9 cellular contexts compared by ENCODE assay signal in the genomic region with DNA sequence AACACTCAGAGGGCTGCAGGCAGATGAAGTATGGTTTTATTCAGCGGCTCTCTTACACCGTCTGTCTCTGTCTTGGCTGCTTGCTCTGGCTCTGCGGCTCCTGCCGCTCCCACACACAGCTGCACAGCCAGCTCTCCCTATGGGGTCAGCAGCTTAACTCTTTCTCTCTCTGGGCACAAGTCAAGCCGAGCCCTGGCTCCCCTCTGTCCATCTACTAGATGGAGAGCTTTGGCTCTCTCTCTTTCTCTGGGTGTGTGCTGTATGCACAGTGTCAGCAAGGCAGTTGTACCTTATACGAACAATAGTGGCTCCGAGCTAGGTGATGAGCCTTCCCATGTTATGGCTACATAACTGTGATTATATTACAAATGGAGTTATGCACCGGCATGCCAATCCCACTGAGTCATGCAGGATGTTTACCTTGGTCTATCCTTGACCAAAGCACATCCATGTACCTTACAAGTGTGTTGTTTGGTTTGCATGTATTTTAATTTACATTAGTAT. TPM values are rescaled to one million over a fixed set of nuclear protein-coding genes. Genes with fewer than 3 reads are reported as not detected.
DNase-seq lines count a peak whose midpoint lies in the region; ATAC-seq and TF ChIP-seq lines count a peak whose summit lies in the region.
"Had no signal": no experiment of that assay in that cellular context is flagged by ENCODE, and none has a peak within 500 bp of the region (broad histone marks: within the 10 kb centered on the region; RNA-seq: fewer than 3 reads in every experiment).

No MANE protein-coding gene starts in this region.

- H3K27me3 ChIP-seq in right atrium auricular region (no peaks in the 10 kb centered on the region), gastrocnemius medialis (no peaks in the 10 kb centered on the region)

- no peaks in the 10 kb centered on the region for H3K4me1 Mint-ChIP-seq in activated CD8-positive, alpha-beta T cell treated with anti-CD3 and anti-CD28 coated beads for 36 hours (ENCODE audit: low read depth)

- no peaks in the 10 kb centered on the region for H3K36me3 Mint-ChIP-seq in activated CD8-positive, alpha-beta T cell treated with anti-CD3 and anti-CD28 coated beads for 36 hours (ENCODE audit: low read depth)

- H3K36me3 ChIP-seq in right atrium auricular region (no peaks in the 10 kb centered on the region), gastrocnemius medialis (no peaks in the 10 kb centered on the region)

- no peaks in the 10 kb centered on the region for H3K9me3 Mint-ChIP-seq in activated CD8-positive, alpha-beta T cell treated with anti-CD3 and anti-CD28 coated beads for 36 hours

- TF ChIP-seq CTCF in HFF-Myc (IDR thresholded peaks at IDR 0.05; ENCODE audit: low read depth, low read length, missing control alignments): no peak
- TF ChIP-seq CTCF in right atrium auricular region (IDR thresholded peaks at IDR 0.05): no peak
- no peak for TF ChIP-seq CTCF in gastrocnemius medialis (IDR thresholded peaks at IDR 0.05 in 4 of 5, conservative IDR thresholded peaks at IDR 0.05 in 1 of 5)
- no peak for TF ChIP-seq CTCF in activated CD8-positive, alpha-beta T cell treated with anti-CD3 and anti-CD28 coated beads for 36 hours (IDR thresholded peaks at IDR 0.05)

- DNase-seq in HFF-Myc (ENCODE audit: extremely low read depth, low read depth) (peak; percentile 50), amniotic epithelial cell (ENCODE audit: low read depth) (peak; percentile 92), right atrium auricular region (ENCODE audit: low spot score) (no peak), gastrocnemius medialis (no peak), DMS79 (lab: John Stamatoyannopoulos, UW) (no peak), NCI-H1105 (lab: John Stamatoyannopoulos, UW) (no peak), NCI-H748 (lab: John Stamatoyannopoulos, UW; ENCODE audit: unreplicated experiment) (no peak)
- no peak for DNase-seq in activated CD8-positive, alpha-beta T cell treated with anti-CD3 and anti-CD28 coated beads for 36 hours
- DNase-seq: NCI-H1417 treated with DMSO at 0.1 percent for 48 hours had no signal

- H3K27ac Mint-ChIP-seq in activated CD8-positive, alpha-beta T cell treated with anti-CD3 and anti-CD28 coated beads for 36 hours: no peak overlapping the region

- ATAC-seq in gastrocnemius medialis: no peak
- ATAC-seq in activated CD8-positive, alpha-beta T cell treated with anti-CD3 and anti-CD28 coated beads for 36 hours: no peak

- no peak for TF ChIP-seq POLR2A in gastrocnemius medialis (IDR thresholded peaks at IDR 0.05)

- intact Hi-C loops in gastrocnemius medialis (cut with DNase I; ENCODE audit: low total_unique reads): loop anchor here (5.0 kb wide), 1 partner anchor 63 kb away; no protein-coding TSS in a partner anchor
- intact Hi-C loops in activated CD8-positive, alpha-beta T cell treated with anti-CD3 and anti-CD28 coated beads for 36 hours (cut with micrococcal nuclease): no loop called here

- H3K9me3 ChIP-seq in right atrium auricular region (no peaks in the 10 kb centered on the region), gastrocnemius medialis (no peaks in the 10 kb centered on the region)

- H3K4me1 ChIP-seq in right atrium auricular region: peaks cover 0 to 30% of the 10 kb centered on the region in 2 donors
- peaks cover 32 to 41% of the 10 kb centered on the region in 2 donors for H3K4me1 ChIP-seq in gastrocnemius medialis

- H3K4me3 ChIP-seq in HFF-Myc (replicated peaks; ENCODE audit: low read depth, low read length): no peak overlapping the region
- no peak overlapping the region for H3K4me3 ChIP-seq in right atrium auricular region
- H3K4me3 ChIP-seq in gastrocnemius medialis: no peak overlapping the region

- no peaks in the 10 kb centered on the region for H3K27me3 Mint-ChIP-seq in activated CD8-positive, alpha-beta T cell treated with anti-CD3 and anti-CD28 coated beads for 36 hours

- CTCF ChIA-PET in activated CD8-positive, alpha-beta T cell treated with anti-CD3 and anti-CD28 coated beads for 36 hours (lab: Charles Lee): interaction anchor here (1.1 kb wide), 2 partner anchors 32 to 342 kb away, joined by 3 to 4 read pairs; no protein-coding TSS in a partner anchor

- H3K27ac ChIP-seq in right atrium auricular region (peak overlapping the region; percentile 60), gastrocnemius medialis (peak overlapping the region; percentile 65 to 75 (median 68))

- in situ Hi-C loops in gastrocnemius medialis (cut with MboI; ENCODE audit: low sequenced_read_pairs in 4 of 4): no loop called here

- POLR2A ChIA-PET in activated CD8-positive, alpha-beta T cell treated with anti-CD3 and anti-CD28 coated beads for 36 hours (lab: Charles Lee): interaction anchor here (1.4 kb wide), 1 partner anchor 54 kb away, joined by 3 read pairs; no protein-coding TSS in a partner anchor

- no peak overlapping the region for H3K4me3 Mint-ChIP-seq in activated CD8-positive, alpha-beta T cell treated with anti-CD3 and anti-CD28 coated beads for 36 hours

RNA-seq across cellular contexts. Expression of gene PPP2CA, which starts 19.3 kb away (rescaled TPM):
- 100 to 1,000 TPM; 137 to 147 TPM for total RNA-seq in right atrium auricular region
- total RNA-seq in gastrocnemius medialis: 100 to 1,000 TPM in 3 of 4 donors, 10 to 100 TPM in 1; 90.2 to 179 (median 155) TPM
- 100 to 1,000 TPM; 147 to 153 TPM for total RNA-seq in activated CD8-positive, alpha-beta T cell treated with anti-CD3 and anti-CD28 coated beads for 36 hours

Comparison
In these comparisons a context has a peak if more than half of its experiments do, and no peak if none do; other contexts are left out.
1. DNase-seq: peak in HFF-Myc (single experiment) and amniotic epithelial cell (single experiment); none in right atrium auricular region (single experiment), gastrocnemius medialis (0 of 2), DMS79 (single experiment), NCI-H1105 (single experiment), activated CD8-positive, alpha-beta T cell treated with anti-CD3 and anti-CD28 coated beads for 36 hours (single experiment) and NCI-H748 (single experiment).